In genomic region chr1:45803299-45803780, GRCh38 we compare ENCODE assay signal across 8 cellular contexts. TPM values are rescaled to one million over a fixed set of nuclear protein-coding genes. Genes with fewer than 3 reads are reported as not detected.
DNase-seq lines count a peak whose midpoint lies in the region; ATAC-seq, FAIRE-seq and TF ChIP-seq lines count a peak whose summit lies in the region.

Gene MAST2, plus strand, starts transcription at chr1:45803612. Its CDS starts 284 bp downstream, at chr1:45803896.

- POLR2A ChIA-PET in WTC11 (lab: Charles Lee), result interaction anchor here (0.6 to 2.1 kb wide), 3 partner anchors 21 to 117 kb away, joined by 3 to 14 read pairs (median 3); partner anchors contain the start of gene GPBP1L1

- H3K4me3 ChIP-seq in bronchial epithelial cell (ENCODE audit: low read depth, low read length), result peak within 1 kb of the TSS; percentile 55

- no peaks in the 10 kb centered on the region for H3K27me3 Mint-ChIP-seq in WTC11 (ENCODE audit: low read depth)

- H3K27ac Mint-ChIP-seq in WTC11, result peak within 1 kb of the TSS; percentile 89

- FAIRE-seq in bronchial epithelial cell (lab: Jason Lieb, UNC), result no peak

- DNase-seq in ACHN (peak; percentile 87), NCI-H2196 (lab: John Stamatoyannopoulos, UW; ENCODE audit: unreplicated experiment) (peak; percentile 96), WTC11 (ENCODE audit: low spot score) (peak; percentile 84), bronchial epithelial cell (ENCODE audit: low read depth) (peak; percentile 67), inferior parietal cortex (ENCODE audit: extremely low spot score) (peak; percentile 86), smooth muscle cell of the brain vasculature (ENCODE audit: low read depth, low spot score) (peak; percentile 65)

- no peaks in the 10 kb centered on the region for H3K27me3 ChIP-seq in bronchial epithelial cell (ENCODE audit: control insufficient read depth, insufficient read depth, low read length)

- in situ Hi-C loops in ACHN (cut with HindIII; ENCODE audit: low pct_ligation_motif_present, low pct_unique_long_range_greater_than_20kb, low sequenced_read_pairs), result no loop called here

- H3K36me3 Mint-ChIP-seq in WTC11, result peaks cover 13% of the 10 kb centered on the region

- no peaks in the 10 kb centered on the region for H3K9me3 Mint-ChIP-seq in WTC11

- H3K36me3 ChIP-seq in bronchial epithelial cell (ENCODE audit: control insufficient read depth, insufficient read depth, low read length), result no peaks in the 10 kb centered on the region

- TF ChIP-seq CTCF in WTC11 (IDR thresholded peaks at IDR 0.05) (no peak), bronchial epithelial cell (IDR thresholded peaks at IDR 0.05; ENCODE audit: insufficient read depth, low read length, severe bottlenecking) (no peak)

- H3K4me3 Mint-ChIP-seq in WTC11, result peak within 1 kb of the TSS; percentile 94

- CTCF ChIA-PET in WTC11 (lab: Charles Lee), result no interaction called here

- H3K4me1 Mint-ChIP-seq in WTC11, result peaks cover 31% of the 10 kb centered on the region

- ATAC-seq in GM18873 (IDR thresholded peaks at IDR 0.05; ENCODE audit: low FRiP score, unreplicated experiment), result peak; percentile 59
- ATAC-seq in HG03108 (IDR thresholded peaks at IDR 0.05; ENCODE audit: unreplicated experiment), result peak; percentile 84
- peak; percentile 87 for ATAC-seq in WTC11

TF ChIP-seq in WTC11, 78 proteins besides CTCF, POLR2A, EP300 and RAD21 (continues in another document):
- no peak for TF ChIP-seq MYBL2 (CRISPR knock-in tag; IDR thresholded peaks at IDR 0.05)
- no peak for TF ChIP-seq TP53 (CRISPR knock-in tag; IDR thresholded peaks at IDR 0.05)
- TF ChIP-seq EMX1 (CRISPR knock-in tag; IDR thresholded peaks at IDR 0.05), result no peak
- TF ChIP-seq ZNF121 (CRISPR knock-in tag; IDR thresholded peaks at IDR 0.05), result no peak
- TF ChIP-seq ERG (CRISPR knock-in tag; IDR thresholded peaks at IDR 0.05), result no peak
- TF ChIP-seq ZNF512 (CRISPR knock-in tag; IDR thresholded peaks at IDR 0.05; ENCODE audit: borderline replicate concordance), result no peak
- TF ChIP-seq ATF6 (CRISPR knock-in tag; IDR thresholded peaks at IDR 0.05), result no peak
- TF ChIP-seq TEAD1 (CRISPR knock-in tag; IDR thresholded peaks at IDR 0.05), result 0 out of 2 replicates have a peak, but pooled peaks have one; percentile 30
- no peak for TF ChIP-seq NR3C1 (CRISPR knock-in tag; conservative IDR thresholded peaks at IDR 0.05; ENCODE audit: low read depth)
- no peak for TF ChIP-seq ZNF263 (CRISPR knock-in tag; IDR thresholded peaks at IDR 0.05; ENCODE audit: low read depth)
- no peak for TF ChIP-seq HMGA2 (CRISPR knock-in tag; IDR thresholded peaks at IDR 0.05)
- no peak for TF ChIP-seq MLX (CRISPR knock-in tag; IDR thresholded peaks at IDR 0.05)
- 0 out of 2 replicates have a peak, but pooled peaks have one; percentile 11 for TF ChIP-seq ETV6 (CRISPR knock-in tag; IDR thresholded peaks at IDR 0.05)
- TF ChIP-seq ZNF138 (CRISPR knock-in tag; conservative IDR thresholded peaks at IDR 0.05), result no peak
- TF ChIP-seq IRF1 (CRISPR knock-in tag; IDR thresholded peaks at IDR 0.05), result no peak
- no peak for TF ChIP-seq FOXJ3 (CRISPR knock-in tag; IDR thresholded peaks at IDR 0.05; ENCODE audit: borderline replicate concordance)
- TF ChIP-seq ZBTB21 (CRISPR knock-in tag; IDR thresholded peaks at IDR 0.05; ENCODE audit: borderline replicate concordance), result no peak
- TF ChIP-seq AFF4 (CRISPR knock-in tag; IDR thresholded peaks at IDR 0.05; ENCODE audit: borderline replicate concordance), result no peak
- no peak for TF ChIP-seq GABPB1 (CRISPR knock-in tag; IDR thresholded peaks at IDR 0.05)

RNA-seq across cellular contexts. Expression of gene MAST2, which starts in this region (rescaled TPM):
- 27.8 to 37.2 TPM (median 30.7 TPM) in 3 replicates for total RNA-seq in WTC11 (2021)
- total RNA-seq in bronchial epithelial cell, result 12.6 and 16.9 TPM in 2 replicates

Comparison
In these comparisons a context has a peak if more than half of its experiments do, and no peak if none do; other contexts are left out.
1. Peak in every context shown above with its lines: DNase-seq, ATAC-seq and H3K4me3 ChIP-seq.